Comparison of ENCODE assay signal across 2 cellular contexts in genomic region chr16:57796014-57796413, GRCh38.
TF ChIP-seq lines count a peak whose summit lies in the region.

No MANE protein-coding gene starts in this region.

TF ChIP-seq in K562, 482 proteins besides CTCF, POLR2A, EP300 and RAD21:
- TF ChIP-seq GATA2 (CRISPR knock-in tag; IDR thresholded peaks at IDR 0.05) (0 out of 2 replicates have a peak, but pooled peaks have one; percentile 13), BCOR (IDR thresholded peaks at IDR 0.05) (peak; percentile 81), KDM1A (IDR thresholded peaks at IDR 0.05) (peak; percentile 19 to 54; a peak in 1 of 4 replicates), SMARCA5 (IDR thresholded peaks at IDR 0.05) (peak; percentile 66; the same call in 1 of the 2 replicates), RBM25 (IDR thresholded peaks at IDR 0.05; ENCODE audit: low read depth, low read length, severe bottlenecking) (peak; percentile 55)

TF ChIP-seq in HepG2, 621 proteins besides CTCF, POLR2A, EP300 and RAD21:
- peak; percentile 71 for TF ChIP-seq ZMYM3 (CRISPR knock-in tag; IDR thresholded peaks at IDR 0.05)
- peak; percentile 72; the same call in 1 of the 2 replicates for TF ChIP-seq CHD4 (IDR thresholded peaks at IDR 0.05; ENCODE audit: borderline replicate concordance, low read length)
- TF ChIP-seq KDM1A (CRISPR knock-in tag; IDR thresholded peaks at IDR 0.05), result peak; percentile 65
- peak; percentile 75; the same call in 1 of the 2 replicates for TF ChIP-seq ADNP (CRISPR knock-in tag; IDR thresholded peaks at IDR 0.05)
- TF ChIP-seq ELF4 (CRISPR knock-in tag; IDR thresholded peaks at IDR 0.05; ENCODE audit: borderline replicate concordance), result 0 out of 2 replicates have a peak, but pooled peaks have one; percentile 11
- peak; percentile 4; the same call in 1 of the 2 replicates for TF ChIP-seq ZFX (CRISPR knock-in tag; IDR thresholded peaks at IDR 0.05; ENCODE audit: low read depth)
- TF ChIP-seq ZMYM2 (CRISPR knock-in tag; IDR thresholded peaks at IDR 0.05), result 0 out of 2 replicates have a peak, but pooled peaks have one; percentile 50
- peak; percentile 97 for TF ChIP-seq ZNF629 (CRISPR knock-in tag; conservative IDR thresholded peaks at IDR 0.05)
- 0 out of 2 replicates have a peak, but pooled peaks have one; percentile 16 for TF ChIP-seq SSRP1 (CRISPR knock-in tag; IDR thresholded peaks at IDR 0.05)
- peak; percentile 28; the same call in 1 of the 2 replicates for TF ChIP-seq HNF1B (CRISPR knock-in tag; IDR thresholded peaks at IDR 0.05)
